Comparison of ENCODE assay signal across 1 cellular context in genomic region chr5:150142800-150143724, GRCh38.
A peak's percentile ranks its signal among the peaks of the same experiment; 100 is the strongest.
TF ChIP-seq lines count a peak whose summit lies in the region.

No MANE protein-coding gene starts in this region.

TF ChIP-seq in HepG2, 621 proteins besides CTCF, POLR2A, EP300 and RAD21 (continued from another document and continues in another):
- TF ChIP-seq ZHX1 (CRISPR knock-in tag; IDR thresholded peaks at IDR 0.05; ENCODE audit: low read depth), result no peak; the same call in 1 of the 2 replicates
- TF ChIP-seq ZNF646 (CRISPR knock-in tag; IDR thresholded peaks at IDR 0.05), result 0 out of 2 replicates have a peak, but pooled peaks have one; percentile 43
- no peak for TF ChIP-seq POLR2AphosphoS2 (IDR thresholded peaks at IDR 0.05; ENCODE audit: low read depth, low read length)
- peak; percentile 75 for TF ChIP-seq NCOA2 (CRISPR knock-in tag; IDR thresholded peaks at IDR 0.05)
- no peak for TF ChIP-seq NFKBIZ (CRISPR knock-in tag; IDR thresholded peaks at IDR 0.05)
- no peak for TF ChIP-seq BORCS8-MEF2B (CRISPR knock-in tag; IDR thresholded peaks at IDR 0.05)
- TF ChIP-seq, protein P1, sequence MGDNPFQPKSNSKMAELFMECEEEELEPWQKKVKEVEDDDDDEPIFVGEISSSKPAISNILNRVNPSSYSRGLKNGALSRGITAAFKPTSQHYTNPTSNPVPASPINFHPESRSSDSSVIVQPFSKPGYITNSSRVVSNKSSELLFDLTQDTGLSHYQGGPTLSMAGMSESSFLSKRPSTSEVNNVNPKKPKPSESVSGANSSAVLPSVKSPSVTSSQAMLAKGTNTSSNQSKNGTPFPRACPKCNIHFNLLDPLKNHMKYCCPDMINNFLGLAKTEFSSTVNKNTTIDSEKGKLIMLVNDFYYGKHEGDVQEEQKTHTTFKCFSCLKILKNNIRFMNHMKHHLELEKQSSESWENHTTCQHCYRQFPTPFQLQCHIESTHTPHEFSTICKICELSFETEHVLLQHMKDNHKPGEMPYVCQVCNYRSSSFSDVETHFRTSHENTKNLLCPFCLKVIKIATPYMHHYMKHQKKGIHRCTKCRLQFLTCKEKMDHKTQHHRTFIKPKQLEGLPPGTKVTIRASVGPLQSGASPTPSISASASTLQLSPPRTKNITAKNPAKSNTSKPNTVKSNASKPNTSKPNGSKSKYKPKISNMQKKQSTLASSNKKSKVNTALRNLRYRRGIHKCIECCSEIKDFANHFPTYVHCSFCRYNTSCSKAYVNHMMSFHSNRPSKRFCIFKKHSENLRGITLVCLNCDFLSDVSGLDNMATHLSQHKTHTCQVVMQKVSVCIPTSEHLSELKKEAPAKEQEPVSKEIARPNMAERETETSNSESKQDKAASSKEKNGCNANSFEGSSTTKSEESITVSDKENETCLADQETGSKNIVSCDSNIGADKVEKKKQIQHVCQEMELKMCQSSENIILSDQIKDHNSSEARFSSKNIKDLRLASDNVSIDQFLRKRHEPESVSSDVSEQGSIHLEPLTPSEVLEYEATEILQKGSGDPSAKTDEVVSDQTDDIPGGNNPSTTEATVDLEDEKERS (CRISPR knock-in tag; IDR thresholded peaks at IDR 0.05), result peak; percentile 74
- TF ChIP-seq ZNF101 (CRISPR knock-in tag; IDR thresholded peaks at IDR 0.05; ENCODE audit: borderline replicate concordance, low read depth), result no peak
- peak; percentile 74 for TF ChIP-seq HDAC1 (CRISPR knock-in tag; IDR thresholded peaks at IDR 0.05)
- TF ChIP-seq RFX1 (IDR thresholded peaks at IDR 0.05), result no peak
- no peak for TF ChIP-seq ELF1 (CRISPR knock-in tag; IDR thresholded peaks at IDR 0.05)
- 0 out of 2 replicates have a peak, but pooled peaks have one; percentile 44 for TF ChIP-seq PITX1 (CRISPR knock-in tag; IDR thresholded peaks at IDR 0.05)
- TF ChIP-seq ZNF547 (CRISPR knock-in tag; IDR thresholded peaks at IDR 0.05), result 0 out of 2 replicates have a peak, but pooled peaks have one; percentile 70
- TF ChIP-seq, protein P2, sequence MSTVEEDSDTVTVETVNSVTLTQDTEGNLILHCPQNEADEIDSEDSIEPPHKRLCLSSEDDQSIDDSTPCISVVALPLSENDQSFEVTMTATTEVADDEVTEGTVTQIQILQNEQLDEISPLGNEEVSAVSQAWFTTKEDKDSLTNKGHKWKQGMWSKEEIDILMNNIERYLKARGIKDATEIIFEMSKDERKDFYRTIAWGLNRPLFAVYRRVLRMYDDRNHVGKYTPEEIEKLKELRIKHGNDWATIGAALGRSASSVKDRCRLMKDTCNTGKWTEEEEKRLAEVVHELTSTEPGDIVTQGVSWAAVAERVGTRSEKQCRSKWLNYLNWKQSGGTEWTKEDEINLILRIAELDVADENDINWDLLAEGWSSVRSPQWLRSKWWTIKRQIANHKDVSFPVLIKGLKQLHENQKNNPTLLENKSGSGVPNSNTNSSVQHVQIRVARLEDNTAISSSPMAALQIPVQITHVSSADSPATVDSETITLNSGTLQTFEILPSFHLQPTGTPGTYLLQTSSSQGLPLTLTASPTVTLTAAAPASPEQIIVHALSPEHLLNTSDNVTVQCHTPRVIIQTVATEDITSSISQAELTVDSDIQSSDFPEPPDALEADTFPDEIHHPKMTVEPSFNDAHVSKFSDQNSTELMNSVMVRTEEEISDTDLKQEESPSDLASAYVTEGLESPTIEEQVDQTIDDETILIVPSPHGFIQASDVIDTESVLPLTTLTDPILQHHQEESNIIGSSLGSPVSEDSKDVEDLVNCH (CRISPR knock-in tag; IDR thresholded peaks at IDR 0.05), result no peak
- no peak for TF ChIP-seq FIP1L1 (IDR thresholded peaks at IDR 0.05; ENCODE audit: borderline replicate concordance, insufficient read depth, low read depth, low read length)
- peak; percentile 62; the same call in 1 of the 2 replicates for TF ChIP-seq MLX (CRISPR knock-in tag; IDR thresholded peaks at IDR 0.05)
- peak; percentile 80 for TF ChIP-seq GATAD2A (CRISPR knock-in tag; IDR thresholded peaks at IDR 0.05)
- TF ChIP-seq, protein P3, sequence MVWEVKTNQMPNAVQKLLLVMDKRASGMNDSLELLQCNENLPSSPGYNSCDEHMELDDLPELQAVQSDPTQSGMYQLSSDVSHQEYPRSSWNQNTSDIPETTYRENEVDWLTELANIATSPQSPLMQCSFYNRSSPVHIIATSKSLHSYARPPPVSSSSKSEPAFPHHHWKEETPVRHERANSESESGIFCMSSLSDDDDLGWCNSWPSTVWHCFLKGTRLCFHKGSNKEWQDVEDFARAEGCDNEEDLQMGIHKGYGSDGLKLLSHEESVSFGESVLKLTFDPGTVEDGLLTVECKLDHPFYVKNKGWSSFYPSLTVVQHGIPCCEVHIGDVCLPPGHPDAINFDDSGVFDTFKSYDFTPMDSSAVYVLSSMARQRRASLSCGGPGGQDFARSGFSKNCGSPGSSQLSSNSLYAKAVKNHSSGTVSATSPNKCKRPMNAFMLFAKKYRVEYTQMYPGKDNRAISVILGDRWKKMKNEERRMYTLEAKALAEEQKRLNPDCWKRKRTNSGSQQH (CRISPR knock-in tag; IDR thresholded peaks at IDR 0.05; ENCODE audit: low read depth), result no peak
- TF ChIP-seq LCORL (IDR thresholded peaks at IDR 0.05), result no peak
- TF ChIP-seq LCORL (CRISPR knock-in tag; IDR thresholded peaks at IDR 0.05), result peak; percentile 79
- TF ChIP-seq ARID4A (CRISPR knock-in tag; IDR thresholded peaks at IDR 0.05; ENCODE audit: borderline replicate concordance), result no peak
- peak; percentile 16; the same call in 1 of the 2 replicates for TF ChIP-seq TCF7 (IDR thresholded peaks at IDR 0.05; ENCODE audit: low read depth)
